In the genomic region with DNA sequence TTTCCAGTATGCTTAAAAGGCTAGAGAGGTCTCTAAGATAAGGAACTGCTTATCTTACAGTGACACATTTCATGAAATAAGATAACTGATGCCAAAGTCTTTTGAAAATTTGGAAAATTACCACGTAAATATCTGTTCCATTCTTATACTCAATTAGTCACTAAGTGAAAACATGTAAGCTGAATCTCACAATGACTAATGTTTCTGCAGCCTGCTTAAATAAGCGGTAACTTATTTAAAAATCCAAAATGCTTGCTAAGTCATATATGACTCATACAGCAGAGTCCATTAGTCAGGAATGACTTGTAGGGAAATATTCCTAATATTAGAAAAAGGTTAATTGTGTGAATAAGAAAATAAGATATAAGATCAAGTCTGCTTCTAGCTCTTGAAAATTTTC, we compare ENCODE assay signal across 12 cellular contexts. TPM values are rescaled to one million over a fixed set of nuclear protein-coding genes. Genes with fewer than 3 reads are reported as not detected.
DNase-seq lines count a peak whose midpoint lies in the region; ATAC-seq and TF ChIP-seq lines count a peak whose summit lies in the region.
"Had no signal": no experiment of that assay in that cellular context is flagged by ENCODE, and none has a peak within 500 bp of the region (broad histone marks: within the 10 kb centered on the region; RNA-seq: fewer than 3 reads in every experiment).

No MANE protein-coding gene starts in this region.

- no peaks in the 10 kb centered on the region for H3K27me3 ChIP-seq in Caco-2 (replicated peaks; ENCODE audit: control insufficient read depth, insufficient read depth, low read length)
- H3K27me3 ChIP-seq: ovary had no signal

- no peaks in the 10 kb centered on the region for H3K27me3 Mint-ChIP-seq in Caco-2 (ENCODE audit: insufficient read depth, unreplicated experiment)

- CTCF ChIA-PET in Caco-2 (lab: Charles Lee), result interaction anchor here (1.1 kb wide), 1 partner anchor 417 kb away, joined by 3 read pairs; no protein-coding TSS in a partner anchor

- BruUV-seq in Caco-2 (replicated peaks; lab: Mats Ljungman, UMichigan), result no TSS peak

- no peak for TF ChIP-seq CTCF in Caco-2 (IDR thresholded peaks at IDR 0.05; ENCODE audit: insufficient read depth in 1 of 2, low read depth in 1 of 2, low read length in 1 of 2, severe bottlenecking in 1 of 2, unreplicated experiment in 1 of 2)

- peaks cover 19% of the 10 kb centered on the region for H3K36me3 Mint-ChIP-seq in Caco-2 (ENCODE audit: insufficient read depth, unreplicated experiment)

- POLR2A ChIA-PET in Caco-2 (lab: Charles Lee), result no interaction called here

- H3K4me1 ChIP-seq in Caco-2, result peaks cover 50% of the 10 kb centered on the region

- no peaks in the 10 kb centered on the region for H3K9me3 ChIP-seq in Caco-2
- H3K9me3 ChIP-seq: ovary had no signal

- peak overlapping the region; percentile 42 for H3K27ac Mint-ChIP-seq in Caco-2 (ENCODE audit: unreplicated experiment)
- H3K27ac Mint-ChIP-seq: activated CD4-positive, alpha-beta T cell treated with anti-CD3 and anti-CD28 coated beads, Interleukin-2, amount 10 ng/mL, durations not matched to agents 7 days and 5 days had no signal

- ATAC-seq in HG02884 (IDR thresholded peaks at IDR 0.05; ENCODE audit: unreplicated experiment) (peak; percentile 49), HG03342 (IDR thresholded peaks at IDR 0.05; ENCODE audit: unreplicated experiment) (no peak)
- no peak for ATAC-seq in stimulated activated naive CD8-positive, alpha-beta T cell treated with anti-CD3 and anti-CD28 coated beads, Interleukin-15, Interleukin-2, amounts not matched to agents 100 U/mL and 50 U/mL, for 24 hours

- DNase-seq in Caco-2, result no peak
- peak; percentile 18 for DNase-seq in astrocyte of the hippocampus (ENCODE audit: low read depth, low spot score)
- peak; percentile 91 for DNase-seq in kidney tubule cell (ENCODE audit: low spot score)
- no peak for DNase-seq in activated CD4-positive, alpha-beta T cell treated with anti-CD3 and anti-CD28 coated beads, Interleukin-2, amount 50 U/mL, for 1 hour
- DNase-seq in stimulated activated naive CD8-positive, alpha-beta T cell treated with anti-CD3 and anti-CD28 coated beads, Interleukin-15, Interleukin-2, amounts not matched to agents 100 U/mL and 50 U/mL, for 24 hours, result no peak
- no peak for DNase-seq in cerebellar nuclear complex (lab: John Stamatoyannopoulos, UW)
- DNase-seq: activated CD4-positive, alpha-beta T cell treated with anti-CD3 and anti-CD28 coated beads, Interleukin-2, amount 10 ng/mL, durations not matched to agents 7 days and 5 days; aorta; ovary; SIG-M5 had no signal

- no peak overlapping the region for H3K4me3 Mint-ChIP-seq in Caco-2 (ENCODE audit: unreplicated experiment)
- H3K4me3 Mint-ChIP-seq: activated CD4-positive, alpha-beta T cell treated with anti-CD3 and anti-CD28 coated beads, Interleukin-2, amount 10 ng/mL, durations not matched to agents 7 days and 5 days had no signal

- peaks cover 33% of the 10 kb centered on the region for H3K4me1 Mint-ChIP-seq in Caco-2 (ENCODE audit: low read depth, unreplicated experiment)

- peaks cover 1% of the 10 kb centered on the region; the same call in 1 of the 2 replicates for H3K36me3 ChIP-seq in Caco-2 (ENCODE audit: control insufficient read depth, insufficient read depth, low read length)
- H3K36me3 ChIP-seq: ovary had no signal

- H3K9me3 Mint-ChIP-seq in Caco-2 (ENCODE audit: unreplicated experiment), result no peaks in the 10 kb centered on the region
- H3K9me3 Mint-ChIP-seq: activated CD4-positive, alpha-beta T cell treated with anti-CD3 and anti-CD28 coated beads, Interleukin-2, amount 10 ng/mL, durations not matched to agents 7 days and 5 days had no signal

- intact Hi-C loops in Caco-2 (cut with micrococcal nuclease; ENCODE audit: unreplicated experiment), result no loop called here

- H3K4me3 ChIP-seq in Caco-2 (ENCODE audit: low read depth, low read length), result no peak overlapping the region
- H3K4me3 ChIP-seq: ovary had no signal

RNA-seq across cellular contexts. Expression of a gene that starts 27.8 kb away (rescaled TPM):
- total RNA-seq in Caco-2 (2022), result 10.8 and 13.2 TPM in 2 replicates
- total RNA-seq: activated CD4-positive, alpha-beta T cell treated with anti-CD3 and anti-CD28 coated beads, Interleukin-2, amount 10 ng/mL, durations not matched to agents 7 days and 5 days; aorta had no signal

Comparison
In these comparisons a context has a peak if more than half of its experiments do, and no peak if none do; other contexts are left out.
1. DNase-seq: peak in astrocyte of the hippocampus (single experiment) and kidney tubule cell (single experiment); none in Caco-2 (0 of 2), activated CD4-positive, alpha-beta T cell treated with anti-CD3 and anti-CD28 coated beads, Interleukin-2, amount 50 U/mL, for 1 hour (single experiment), stimulated activated naive CD8-positive, alpha-beta T cell treated with anti-CD3 and anti-CD28 coated beads, Interleukin-15, Interleukin-2, amounts not matched to agents 100 U/mL and 50 U/mL, for 24 hours (single experiment) and cerebellar nuclear complex (0 of 2).